In genomic region chr6:26532699-26533523, GRCh38 we compare ENCODE assay signal across 1 cellular context.
TF ChIP-seq lines count a peak whose summit lies in the region.

No MANE protein-coding gene starts in this region.

TF ChIP-seq in K562, 482 proteins besides CTCF, POLR2A, EP300 and RAD21 (continued from another document and continues in another):
- no peak for TF ChIP-seq ZNF212 (CRISPR knock-in tag; IDR thresholded peaks at IDR 0.05)
- TF ChIP-seq CUX1 (CRISPR knock-in tag; IDR thresholded peaks at IDR 0.05), result no peak
- TF ChIP-seq CSDE1 (IDR thresholded peaks at IDR 0.05), result peak in 1 of 2 experiments; percentile 89; a peak in 2 of 4 replicates
- peak; percentile 90 for TF ChIP-seq GTF3C2 (IDR thresholded peaks at IDR 0.05; ENCODE audit: borderline replicate concordance, extremely low read depth, insufficient read length)
- no peak for TF ChIP-seq ZFPM2 (CRISPR knock-in tag; IDR thresholded peaks at IDR 0.05)
- TF ChIP-seq ZNF707 (CRISPR knock-in tag; conservative IDR thresholded peaks at IDR 0.05), result no peak
- TF ChIP-seq DIDO1 (tag; IDR thresholded peaks at IDR 0.05; ENCODE audit: low read depth), result no peak
- TF ChIP-seq CBX1 (IDR thresholded peaks at IDR 0.05; ENCODE audit: low read depth), result no peak
- peak; percentile 32; the same call in 1 of the 2 replicates for TF ChIP-seq ELF2 (CRISPR knock-in tag; IDR thresholded peaks at IDR 0.05)
- peak; percentile 88 for TF ChIP-seq ZSCAN29 (IDR thresholded peaks at IDR 0.05)
- peak; percentile 46; the same call in 1 of the 2 replicates for TF ChIP-seq ZFP1 (CRISPR knock-in tag; IDR thresholded peaks at IDR 0.05)
- no peak for TF ChIP-seq ZNF740 (CRISPR knock-in tag; IDR thresholded peaks at IDR 0.05)
- TF ChIP-seq ZNF740 (tag; IDR thresholded peaks at IDR 0.05), result no peak
- TF ChIP-seq ZBTB11 (CRISPR knock-in tag; IDR thresholded peaks at IDR 0.05), result peak in 1 of 3 experiments; percentile 66; a peak in 1 of 6 replicates
- TF ChIP-seq ARID2 (IDR thresholded peaks at IDR 0.05), result no peak
- peak; percentile 60 for TF ChIP-seq ZNF239 (CRISPR knock-in tag; IDR thresholded peaks at IDR 0.05)
- TF ChIP-seq TARDBP (IDR thresholded peaks at IDR 0.05), result peak; percentile 62; the same call in 1 of the 2 replicates
- TF ChIP-seq IFI16 (CRISPR knock-in tag; IDR thresholded peaks at IDR 0.05), result peak; percentile 49; the same call in 1 of the 2 replicates
- TF ChIP-seq PBX2 (CRISPR knock-in tag; IDR thresholded peaks at IDR 0.05; ENCODE audit: low read depth), result no peak
- peak; percentile 21; the same call in 1 of the 2 replicates for TF ChIP-seq PBX2 (tag; conservative IDR thresholded peaks at IDR 0.05; ENCODE audit: low read depth)
- peak; percentile 73; the same call in 1 of the 2 replicates for TF ChIP-seq HDAC6 (IDR thresholded peaks at IDR 0.05; ENCODE audit: low read depth, low read length)
- peak; percentile 87 for TF ChIP-seq TEAD4 (IDR thresholded peaks at IDR 0.05; ENCODE audit: low read length)
- TF ChIP-seq TEAD4 (CRISPR knock-in tag; IDR thresholded peaks at IDR 0.05; ENCODE audit: borderline replicate concordance), result no peak
- no peak for TF ChIP-seq ZBTB34 (CRISPR knock-in tag; IDR thresholded peaks at IDR 0.05)
- TF ChIP-seq ZNF75A (CRISPR knock-in tag; IDR thresholded peaks at IDR 0.05), result no peak
- no peak for TF ChIP-seq HIVEP1 (CRISPR knock-in tag; IDR thresholded peaks at IDR 0.05)
- TF ChIP-seq PURB (CRISPR knock-in tag; IDR thresholded peaks at IDR 0.05; ENCODE audit: low read depth), result no peak
- no peak for TF ChIP-seq HNRNPK (IDR thresholded peaks at IDR 0.05; ENCODE audit: low read depth, low read length, poor library complexity, severe bottlenecking)
- TF ChIP-seq ZNF140 (CRISPR knock-in tag; IDR thresholded peaks at IDR 0.05), result no peak
- TF ChIP-seq ZNF124 (CRISPR knock-in tag; IDR thresholded peaks at IDR 0.05), result no peak
- no peak for TF ChIP-seq E2F1 (CRISPR knock-in tag; IDR thresholded peaks at IDR 0.05)
- no peak for TF ChIP-seq ZNF282 (CRISPR knock-in tag; IDR thresholded peaks at IDR 0.05)
- peak; percentile 96 for TF ChIP-seq ETS1 (conservative IDR thresholded peaks at IDR 0.05; ENCODE audit: control insufficient read depth, low read depth, low read length)
- TF ChIP-seq ARID3A (IDR thresholded peaks at IDR 0.05; ENCODE audit: borderline replicate concordance, low read depth, low read length), result peak; percentile 90; the same call in 1 of the 2 replicates
- TF ChIP-seq ZNF696 (CRISPR knock-in tag; conservative IDR thresholded peaks at IDR 0.05), result no peak
- no peak; the same call in 1 of the 2 replicates for TF ChIP-seq MYBL2 (IDR thresholded peaks at IDR 0.05; ENCODE audit: low read depth)
- TF ChIP-seq MYBL2 (CRISPR knock-in tag; IDR thresholded peaks at IDR 0.05; ENCODE audit: borderline replicate concordance), result no peak
- no peak for TF ChIP-seq ZNF197 (CRISPR knock-in tag; IDR thresholded peaks at IDR 0.05; ENCODE audit: low read depth)
- peak in 1 of 2 experiments; percentile 87 for TF ChIP-seq NCOA2 (IDR thresholded peaks at IDR 0.05; ENCODE audit: partially characterized antibody in 2 of 2)
- TF ChIP-seq HDAC1 (IDR thresholded peaks at IDR 0.05), result peak; percentile 40 to 98; a peak in 3 of 4 replicates
- TF ChIP-seq PHF21A (IDR thresholded peaks at IDR 0.05; ENCODE audit: borderline replicate concordance, low read depth), result peak; percentile 32; the same call in 1 of the 2 replicates
- no peak for TF ChIP-seq RBM15 (IDR thresholded peaks at IDR 0.05; ENCODE audit: insufficient read depth, low read length)
